Comparison of ENCODE assay signal across 8 cellular contexts in the genomic region with DNA sequence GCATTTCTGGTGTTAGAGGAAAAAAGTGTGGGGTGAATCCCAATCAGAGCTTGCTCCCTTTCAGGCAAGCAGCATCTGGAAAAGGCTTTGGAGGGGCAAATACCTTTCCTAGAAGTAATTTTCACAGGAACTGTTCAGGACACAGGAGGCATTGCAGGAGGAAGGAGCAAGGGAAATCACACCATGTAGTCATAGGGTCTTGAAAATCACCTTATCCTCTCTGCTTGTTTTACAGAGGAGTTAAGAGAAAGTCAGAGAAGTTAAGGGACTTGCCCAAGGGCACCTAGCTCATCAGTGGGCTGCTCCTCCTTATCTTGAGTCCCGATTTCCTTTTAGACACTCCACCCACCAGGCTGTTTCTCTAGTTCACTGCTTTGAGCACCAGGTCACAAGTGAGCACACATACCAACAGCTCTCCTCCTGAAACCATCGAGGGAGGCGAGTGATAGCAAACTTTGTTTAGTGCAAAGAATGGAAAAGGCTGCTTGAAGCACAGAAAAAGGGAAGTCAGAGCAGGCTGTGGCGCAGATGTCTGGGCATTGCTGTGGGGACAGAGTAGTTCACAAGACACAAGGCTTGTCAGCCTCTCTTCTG.
DNase-seq lines count a peak whose midpoint lies in the region; ATAC-seq and TF ChIP-seq lines count a peak whose summit lies in the region.

No MANE protein-coding gene starts in this region.

- H3K9me3 Mint-ChIP-seq in stimulated activated naive CD8-positive, alpha-beta T cell treated with anti-CD3 and anti-CD28 coated beads, Interleukin-15, Interleukin-2, amounts not matched to agents 100 ng/mL and 50 ng/mL, for 24 hours: peaks cover 18% of the 10 kb centered on the region

- peak overlapping the region; percentile 27 for H3K4me3 Mint-ChIP-seq in stimulated activated naive CD8-positive, alpha-beta T cell treated with anti-CD3 and anti-CD28 coated beads, Interleukin-15, Interleukin-2, amounts not matched to agents 100 ng/mL and 50 ng/mL, for 24 hours

- ATAC-seq in Right ventricle myocardium superior (ENCODE audit: poor library complexity) (peak; percentile 56), HG02938 (IDR thresholded peaks at IDR 0.05; ENCODE audit: unreplicated experiment) (peak; percentile 50)

- H3K4me3 ChIP-seq in right atrium auricular region (no peak overlapping the region), ascending aorta (no peak overlapping the region)

- H3K36me3 Mint-ChIP-seq in stimulated activated naive CD8-positive, alpha-beta T cell treated with anti-CD3 and anti-CD28 coated beads, Interleukin-15, Interleukin-2, amounts not matched to agents 100 ng/mL and 50 ng/mL, for 24 hours (ENCODE audit: low read depth): peaks cover 15% of the 10 kb centered on the region

- peaks cover 0 to 10% of the 10 kb centered on the region in 2 donors for H3K9me3 ChIP-seq in right atrium auricular region
- H3K9me3 ChIP-seq in ascending aorta: no peaks in the 10 kb centered on the region

- H3K27me3 ChIP-seq in right atrium auricular region (no peaks in the 10 kb centered on the region), ascending aorta (no peaks in the 10 kb centered on the region)

- intact Hi-C loops in Right ventricle myocardium superior (cut with DNase I) (no loop called here), ascending aorta (cut with DNase I) (no loop called here)

- H3K27me3 Mint-ChIP-seq in stimulated activated naive CD8-positive, alpha-beta T cell treated with anti-CD3 and anti-CD28 coated beads, Interleukin-15, Interleukin-2, amounts not matched to agents 100 ng/mL and 50 ng/mL, for 24 hours: no peaks in the 10 kb centered on the region

- no peak for TF ChIP-seq CTCF in right atrium auricular region (IDR thresholded peaks at IDR 0.05)
- no peak for TF ChIP-seq CTCF in ascending aorta (IDR thresholded peaks at IDR 0.05)

- H3K27ac ChIP-seq in right atrium auricular region (no peak overlapping the region), ascending aorta (no peak overlapping the region)

- H3K36me3 ChIP-seq in right atrium auricular region: no peaks in the 10 kb centered on the region
- H3K36me3 ChIP-seq in ascending aorta: no peaks in the 10 kb centered on the region

- peaks cover 64% of the 10 kb centered on the region for H3K4me1 Mint-ChIP-seq in stimulated activated naive CD8-positive, alpha-beta T cell treated with anti-CD3 and anti-CD28 coated beads, Interleukin-15, Interleukin-2, amounts not matched to agents 100 ng/mL and 50 ng/mL, for 24 hours (ENCODE audit: low read depth)

- peak overlapping the region; percentile 85 for H3K27ac Mint-ChIP-seq in stimulated activated naive CD8-positive, alpha-beta T cell treated with anti-CD3 and anti-CD28 coated beads, Interleukin-15, Interleukin-2, amounts not matched to agents 100 ng/mL and 50 ng/mL, for 24 hours

- no peaks in the 10 kb centered on the region for H3K4me1 ChIP-seq in right atrium auricular region
- H3K4me1 ChIP-seq in ascending aorta: no peaks in the 10 kb centered on the region

- DNase-seq in Right ventricle myocardium superior (peak; percentile 54), right atrium auricular region (ENCODE audit: low spot score) (no peak), RPMI8226 (peak; percentile 7), dedifferentiated amniotic fluid mesenchymal stem cell (ENCODE audit: extremely low spot score) (no peak), ascending aorta (ENCODE audit: low spot score in 2 of 2) (no peak), DMS 273 (lab: John Stamatoyannopoulos, UW; ENCODE audit: unreplicated experiment) (no peak)

Comparison
In these comparisons a context has a peak if more than half of its experiments do, and no peak if none do; other contexts are left out.
1. DNase-seq: peak in Right ventricle myocardium superior (single experiment) and RPMI8226 (single experiment); none in right atrium auricular region (single experiment), dedifferentiated amniotic fluid mesenchymal stem cell (single experiment), ascending aorta (0 of 2) and DMS 273 (single experiment).